In the genomic region with DNA sequence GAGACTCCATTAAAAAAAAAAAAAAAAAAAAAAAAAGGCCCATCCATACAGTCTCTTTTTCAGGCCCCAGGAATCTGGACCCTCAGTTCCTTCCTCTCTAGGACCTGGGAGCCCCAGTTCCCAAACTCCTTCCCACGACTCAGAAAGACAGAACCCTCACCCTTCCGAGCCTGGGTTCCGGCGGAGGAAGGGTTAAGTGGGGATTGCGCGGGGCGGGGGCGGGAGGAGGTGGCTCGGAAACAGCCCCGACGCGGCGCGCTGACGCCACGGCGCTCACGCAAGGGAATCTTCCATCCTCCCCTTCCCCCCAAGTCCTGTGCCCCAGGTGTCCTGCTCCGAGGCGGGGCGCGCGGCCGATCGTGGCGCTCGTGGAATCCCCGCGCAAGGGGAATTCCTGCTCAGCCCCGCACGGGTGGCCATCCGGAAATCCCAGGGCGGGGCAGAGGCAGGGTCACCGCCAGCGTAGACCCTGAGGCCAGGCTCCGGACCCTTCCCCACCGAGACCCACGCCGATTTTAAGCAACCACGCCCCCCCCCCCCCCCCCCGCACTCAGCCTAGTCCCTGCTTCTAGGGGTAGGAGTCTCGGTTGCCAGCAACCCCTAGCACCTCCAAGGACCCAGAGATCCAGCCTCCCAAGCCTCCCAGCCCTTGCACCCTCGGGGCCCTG, we compare ENCODE assay signal across 8 cellular contexts. TPM values are rescaled to one million over a fixed set of nuclear protein-coding genes. Genes with fewer than 3 reads are reported as not detected.
DNase-seq lines count a peak whose midpoint lies in the region; ATAC-seq and TF ChIP-seq lines count a peak whose summit lies in the region.

No MANE protein-coding gene starts in this region.

- CTCF ChIA-PET in HEK293 (lab: Yijun Ruan, JAX) = interaction anchor here (1.4 kb wide), 1 partner anchor 32 kb away, joined by 8 read pairs; no protein-coding TSS in a partner anchor

- ATAC-seq in left ventricle myocardium superior (peak; percentile 90), upper lobe of right lung (peak; percentile 83)

- peak; percentile 53 for TF ChIP-seq CTCF in HEK293 (tag by site-specific recombination; IDR thresholded peaks at IDR 0.05)
- TF ChIP-seq CTCF in progenitor cell of endocrine pancreas (IDR thresholded peaks at IDR 0.05; ENCODE audit: unreplicated experiment) = no peak
- TF ChIP-seq CTCF in upper lobe of right lung (IDR thresholded peaks at IDR 0.05) = no peak

- peak overlapping the region; percentile 88 for H3K4me3 Mint-ChIP-seq in progenitor cell of endocrine pancreas (ENCODE audit: low read depth)

- H3K27ac ChIP-seq in HEK293 (ENCODE audit: extremely low read depth, low read depth, low read length) (peak overlapping the region; percentile 94), upper lobe of right lung (peak overlapping the region; percentile 86)

- intact Hi-C loops in left ventricle myocardium superior (cut with micrococcal nuclease) (no loop called here), upper lobe of right lung (cut with DNase I) (no loop called here)

- H3K4me1 ChIP-seq in HEK293 (ENCODE audit: control insufficient read depth, insufficient read depth, low read length) = peaks cover 14% of the 10 kb centered on the region
- peaks cover 28% of the 10 kb centered on the region for H3K4me1 ChIP-seq in upper lobe of right lung

- H3K9me3 ChIP-seq in HEK293 (ENCODE audit: control insufficient read depth, insufficient read depth, low read depth, low read length) (no peaks in the 10 kb centered on the region), upper lobe of right lung (no peaks in the 10 kb centered on the region)

- DNase-seq in ELF-1 (ENCODE audit: low read depth, low spot score) (peak; percentile 50), NCI-H1436 treated with DMSO at 0.1 percent for 48 hours (lab: John Stamatoyannopoulos, UW) (peak; percentile 51), T-helper 2 cell (peak; percentile 77 to 96 (median 81)), amygdala (lab: John Stamatoyannopoulos, UW) (peak in 48 of 56 donors; percentile 11 to 79 (median 58)), left ventricle myocardium superior (peak; percentile 89), progenitor cell of endocrine pancreas (ENCODE audit: low spot score, unreplicated experiment) (peak; percentile 29), upper lobe of right lung (peak; percentile 93)

- H3K27ac Mint-ChIP-seq in progenitor cell of endocrine pancreas = peak overlapping the region; percentile 84

- no peaks in the 10 kb centered on the region for H3K9me3 Mint-ChIP-seq in progenitor cell of endocrine pancreas (ENCODE audit: low read depth)

- peaks cover 33 to 34% of the 10 kb centered on the region in 2 experiments for H3K36me3 ChIP-seq in HEK293 (ENCODE audit: control insufficient read depth in 2 of 2, insufficient read depth in 1 of 2, low read length in 2 of 2)
- peaks cover 29% of the 10 kb centered on the region for H3K36me3 ChIP-seq in upper lobe of right lung

- H3K4me3 ChIP-seq in HEK293 (ENCODE audit: low read depth, low read length) = peak overlapping the region; percentile 61
- H3K4me3 ChIP-seq in upper lobe of right lung = peak overlapping the region; percentile 84

- no peaks in the 10 kb centered on the region for H3K36me3 Mint-ChIP-seq in progenitor cell of endocrine pancreas (ENCODE audit: insufficient read depth)

- no peaks in the 10 kb centered on the region for H3K27me3 ChIP-seq in upper lobe of right lung

- peaks cover 22% of the 10 kb centered on the region for H3K27me3 Mint-ChIP-seq in progenitor cell of endocrine pancreas

- POLR2A ChIA-PET in HEK293 (lab: Yijun Ruan, JAX) = interaction anchor here (0.6 to 1.6 kb wide), 4 partner anchors 12 to 256 kb away, joined by 3 to 6 read pairs (median 5); no protein-coding TSS in a partner anchor

- peaks cover 15% of the 10 kb centered on the region for H3K4me1 Mint-ChIP-seq in progenitor cell of endocrine pancreas (ENCODE audit: low read depth)

TF ChIP-seq in HEK293, 187 proteins besides CTCF, POLR2A, EP300 and RAD21 (continues in another document):
- TF ChIP-seq HOXC10 (CRISPR knock-in tag; IDR thresholded peaks at IDR 0.05) = no peak
- no peak for TF ChIP-seq ZNF211 (tag by site-specific recombination; IDR thresholded peaks at IDR 0.05; ENCODE audit: low read depth)
- TF ChIP-seq, protein P1, sequence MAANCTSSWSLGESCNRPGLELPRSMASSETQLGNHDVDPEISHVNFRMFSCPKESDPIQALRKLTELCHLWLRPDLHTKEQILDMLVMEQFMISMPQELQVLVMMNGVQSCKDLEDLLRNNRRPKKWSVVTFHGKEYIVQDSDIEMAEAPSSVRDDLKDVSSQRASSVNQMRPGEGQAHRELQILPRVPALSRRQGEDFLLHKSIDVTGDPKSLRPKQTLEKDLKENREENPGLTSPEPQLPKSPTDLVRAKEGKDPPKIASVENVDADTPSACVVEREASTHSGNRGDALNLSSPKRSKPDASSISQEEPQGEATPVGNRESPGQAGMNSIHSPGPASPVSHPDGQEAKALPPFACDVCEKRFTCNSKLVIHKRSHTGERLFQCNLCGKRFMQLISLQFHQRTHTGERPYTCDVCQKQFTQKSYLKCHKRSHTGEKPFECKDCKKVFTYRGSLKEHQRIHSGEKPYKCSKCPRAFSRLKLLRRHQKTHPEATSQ (tag by site-specific recombination; IDR thresholded peaks at IDR 0.05) = no peak
- no peak for TF ChIP-seq SCRT1 (tag by site-specific recombination; IDR thresholded peaks at IDR 0.05; ENCODE audit: borderline replicate concordance)
- TF ChIP-seq ZNF433 (tag by site-specific recombination; IDR thresholded peaks at IDR 0.05; ENCODE audit: low read depth) = no peak
- TF ChIP-seq YY2 (tag by site-specific recombination; IDR thresholded peaks at IDR 0.05) = no peak; the same call in 1 of the 2 replicates
- TF ChIP-seq, protein P2, sequence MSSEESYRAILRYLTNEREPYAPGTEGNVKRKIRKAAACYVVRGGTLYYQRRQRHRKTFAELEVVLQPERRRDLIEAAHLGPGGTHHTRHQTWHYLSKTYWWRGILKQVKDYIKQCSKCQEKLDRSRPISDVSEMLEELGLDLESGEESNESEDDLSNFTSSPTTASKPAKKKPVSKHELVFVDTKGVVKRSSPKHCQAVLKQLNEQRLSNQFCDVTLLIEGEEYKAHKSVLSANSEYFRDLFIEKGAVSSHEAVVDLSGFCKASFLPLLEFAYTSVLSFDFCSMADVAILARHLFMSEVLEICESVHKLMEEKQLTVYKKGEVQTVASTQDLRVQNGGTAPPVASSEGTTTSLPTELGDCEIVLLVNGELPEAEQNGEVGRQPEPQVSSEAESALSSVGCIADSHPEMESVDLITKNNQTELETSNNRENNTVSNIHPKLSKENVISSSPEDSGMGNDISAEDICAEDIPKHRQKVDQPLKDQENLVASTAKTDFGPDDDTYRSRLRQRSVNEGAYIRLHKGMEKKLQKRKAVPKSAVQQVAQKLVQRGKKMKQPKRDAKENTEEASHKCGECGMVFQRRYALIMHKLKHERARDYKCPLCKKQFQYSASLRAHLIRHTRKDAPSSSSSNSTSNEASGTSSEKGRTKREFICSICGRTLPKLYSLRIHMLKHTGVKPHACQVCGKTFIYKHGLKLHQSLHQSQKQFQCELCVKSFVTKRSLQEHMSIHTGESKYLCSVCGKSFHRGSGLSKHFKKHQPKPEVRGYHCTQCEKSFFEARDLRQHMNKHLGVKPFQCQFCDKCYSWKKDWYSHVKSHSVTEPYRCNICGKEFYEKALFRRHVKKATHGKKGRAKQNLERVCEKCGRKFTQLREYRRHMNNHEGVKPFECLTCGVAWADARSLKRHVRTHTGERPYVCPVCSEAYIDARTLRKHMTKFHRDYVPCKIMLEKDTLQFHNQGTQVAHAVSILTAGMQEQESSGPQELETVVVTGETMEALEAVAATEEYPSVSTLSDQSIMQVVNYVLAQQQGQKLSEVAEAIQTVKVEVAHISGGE (tag by site-specific recombination; conservative IDR thresholded peaks at IDR 0.05; ENCODE audit: low read depth) = peak; percentile 60
- no peak for TF ChIP-seq ZNF248 (tag by site-specific recombination; IDR thresholded peaks at IDR 0.05)
- TF ChIP-seq ZNF555 (tag by site-specific recombination; conservative IDR thresholded peaks at IDR 0.05) = no peak
- TF ChIP-seq, protein P3, sequence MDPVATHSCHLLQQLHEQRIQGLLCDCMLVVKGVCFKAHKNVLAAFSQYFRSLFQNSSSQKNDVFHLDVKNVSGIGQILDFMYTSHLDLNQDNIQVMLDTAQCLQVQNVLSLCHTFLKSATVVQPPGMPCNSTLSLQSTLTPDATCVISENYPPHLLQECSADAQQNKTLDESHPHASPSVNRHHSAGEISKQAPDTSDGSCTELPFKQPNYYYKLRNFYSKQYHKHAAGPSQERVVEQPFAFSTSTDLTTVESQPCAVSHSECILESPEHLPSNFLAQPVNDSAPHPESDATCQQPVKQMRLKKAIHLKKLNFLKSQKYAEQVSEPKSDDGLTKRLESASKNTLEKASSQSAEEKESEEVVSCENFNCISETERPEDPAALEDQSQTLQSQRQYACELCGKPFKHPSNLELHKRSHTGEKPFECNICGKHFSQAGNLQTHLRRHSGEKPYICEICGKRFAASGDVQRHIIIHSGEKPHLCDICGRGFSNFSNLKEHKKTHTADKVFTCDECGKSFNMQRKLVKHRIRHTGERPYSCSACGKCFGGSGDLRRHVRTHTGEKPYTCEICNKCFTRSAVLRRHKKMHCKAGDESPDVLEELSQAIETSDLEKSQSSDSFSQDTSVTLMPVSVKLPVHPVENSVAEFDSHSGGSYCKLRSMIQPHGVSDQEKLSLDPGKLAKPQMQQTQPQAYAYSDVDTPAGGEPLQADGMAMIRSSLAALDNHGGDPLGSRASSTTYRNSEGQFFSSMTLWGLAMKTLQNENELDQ (tag by site-specific recombination; IDR thresholded peaks at IDR 0.05; ENCODE audit: low read depth) = no peak
- peak; percentile 95 for TF ChIP-seq ZNF629 (tag by site-specific recombination; IDR thresholded peaks at IDR 0.05)
- TF ChIP-seq GLIS1 (tag by site-specific recombination; IDR thresholded peaks at IDR 0.05) = no peak; the same call in 1 of the 2 replicates
- no peak for TF ChIP-seq ZNF658 (tag by site-specific recombination; IDR thresholded peaks at IDR 0.05)
- TF ChIP-seq ZNF133 (tag by site-specific recombination; IDR thresholded peaks at IDR 0.05) = no peak
- peak; percentile 88 for TF ChIP-seq ZEB2 (tag by site-specific recombination; IDR thresholded peaks at IDR 0.05)

RNA-seq across cellular contexts. Expression of a gene that starts 0.7 kb away (rescaled TPM):
- total RNA-seq in left ventricle myocardium superior (3.8 TPM), progenitor cell of endocrine pancreas (11.4 and 13.9 TPM in 2 replicates), upper lobe of right lung (19.5 TPM)

RNA-seq across cellular contexts. Expression of a gene that starts 2.6 kb away (rescaled TPM):
- total RNA-seq in left ventricle myocardium superior = 7.1 TPM
- 1.6 TPM in 1 of 2 replicates, not detected in the other for total RNA-seq in progenitor cell of endocrine pancreas
- 44.0 TPM for total RNA-seq in upper lobe of right lung

RNA-seq across cellular contexts. Expression of a gene that starts 8.4 kb away (rescaled TPM):
- total RNA-seq in left ventricle myocardium superior (28.5 TPM), progenitor cell of endocrine pancreas (not detected in 2 replicates), upper lobe of right lung (367 TPM)

RNA-seq across cellular contexts. Expression of a gene that starts 31.3 kb away (rescaled TPM):
- 25.7 TPM for total RNA-seq in left ventricle myocardium superior
- total RNA-seq in progenitor cell of endocrine pancreas = 134 and 135 TPM in 2 replicates
- 7.0 TPM for total RNA-seq in upper lobe of right lung

RNA-seq across cellular contexts. Expression of a gene that starts 36.5 kb away (rescaled TPM):
- total RNA-seq in left ventricle myocardium superior (7.5 TPM), progenitor cell of endocrine pancreas (31.0 and 31.5 TPM in 2 replicates), upper lobe of right lung (10.5 TPM)

Comparison
In these comparisons a context has a peak if more than half of its experiments do, and no peak if none do; other contexts are left out.
1. Peak in every context shown above with its lines: DNase-seq, ATAC-seq, H3K4me3 ChIP-seq and H3K27ac ChIP-seq.
2. DNase-seq: peak in every context shown above with its lines; median percentile 93 in upper lobe of right lung; 89 in left ventricle myocardium superior; 81 in T-helper 2 cell; 58 in amygdala; 51 in NCI-H1436 treated with DMSO at 0.1 percent for 48 hours; 50 in ELF-1; 29 in progenitor cell of endocrine pancreas.
3. RNA of a gene that starts 8.4 kb away (total RNA-seq): 367 TPM in upper lobe of right lung (single experiment) and 28.5 TPM in left ventricle myocardium superior (single experiment); not detected in progenitor cell of endocrine pancreas; every median in the first group is over 10 times any median in the second.